Comparison of ENCODE assay signal across 1 cellular context in genomic region chr6:30787954-30788353, GRCh38.
TF ChIP-seq lines count a peak whose summit lies in the region.

No MANE protein-coding gene starts in this region.

TF ChIP-seq in HepG2, 621 proteins besides CTCF, POLR2A, EP300 and RAD21 (continued from another document):
- TF ChIP-seq, protein P1, sequence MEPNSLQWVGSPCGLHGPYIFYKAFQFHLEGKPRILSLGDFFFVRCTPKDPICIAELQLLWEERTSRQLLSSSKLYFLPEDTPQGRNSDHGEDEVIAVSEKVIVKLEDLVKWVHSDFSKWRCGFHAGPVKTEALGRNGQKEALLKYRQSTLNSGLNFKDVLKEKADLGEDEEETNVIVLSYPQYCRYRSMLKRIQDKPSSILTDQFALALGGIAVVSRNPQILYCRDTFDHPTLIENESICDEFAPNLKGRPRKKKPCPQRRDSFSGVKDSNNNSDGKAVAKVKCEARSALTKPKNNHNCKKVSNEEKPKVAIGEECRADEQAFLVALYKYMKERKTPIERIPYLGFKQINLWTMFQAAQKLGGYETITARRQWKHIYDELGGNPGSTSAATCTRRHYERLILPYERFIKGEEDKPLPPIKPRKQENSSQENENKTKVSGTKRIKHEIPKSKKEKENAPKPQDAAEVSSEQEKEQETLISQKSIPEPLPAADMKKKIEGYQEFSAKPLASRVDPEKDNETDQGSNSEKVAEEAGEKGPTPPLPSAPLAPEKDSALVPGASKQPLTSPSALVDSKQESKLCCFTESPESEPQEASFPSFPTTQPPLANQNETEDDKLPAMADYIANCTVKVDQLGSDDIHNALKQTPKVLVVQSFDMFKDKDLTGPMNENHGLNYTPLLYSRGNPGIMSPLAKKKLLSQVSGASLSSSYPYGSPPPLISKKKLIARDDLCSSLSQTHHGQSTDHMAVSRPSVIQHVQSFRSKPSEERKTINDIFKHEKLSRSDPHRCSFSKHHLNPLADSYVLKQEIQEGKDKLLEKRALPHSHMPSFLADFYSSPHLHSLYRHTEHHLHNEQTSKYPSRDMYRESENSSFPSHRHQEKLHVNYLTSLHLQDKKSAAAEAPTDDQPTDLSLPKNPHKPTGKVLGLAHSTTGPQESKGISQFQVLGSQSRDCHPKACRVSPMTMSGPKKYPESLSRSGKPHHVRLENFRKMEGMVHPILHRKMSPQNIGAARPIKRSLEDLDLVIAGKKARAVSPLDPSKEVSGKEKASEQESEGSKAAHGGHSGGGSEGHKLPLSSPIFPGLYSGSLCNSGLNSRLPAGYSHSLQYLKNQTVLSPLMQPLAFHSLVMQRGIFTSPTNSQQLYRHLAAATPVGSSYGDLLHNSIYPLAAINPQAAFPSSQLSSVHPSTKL (CRISPR knock-in tag; IDR thresholded peaks at IDR 0.05): peak; percentile 49
- TF ChIP-seq TEAD3 (CRISPR knock-in tag; optimal IDR thresholded peaks at IDR 0.05; ENCODE audit: borderline replicate concordance) (peak; percentile 62), ZNF670 (CRISPR knock-in tag; IDR thresholded peaks at IDR 0.05; ENCODE audit: borderline replicate concordance) (no peak), DMAP1 (CRISPR knock-in tag; IDR thresholded peaks at IDR 0.05) (no peak), KDM1A (CRISPR knock-in tag; IDR thresholded peaks at IDR 0.05) (peak; percentile 90), FOXA3 (CRISPR knock-in tag; IDR thresholded peaks at IDR 0.05) (peak; percentile 37; the same call in 1 of the 2 replicates), SALL1 (CRISPR knock-in tag; IDR thresholded peaks at IDR 0.05) (peak; percentile 68; the same call in 1 of the 2 replicates), ZNF225 (CRISPR knock-in tag; IDR thresholded peaks at IDR 0.05) (no peak), ZNF263 (CRISPR knock-in tag; IDR thresholded peaks at IDR 0.05) (0 out of 2 replicates have a peak, but pooled peaks have one; percentile 38), ZNF264 (CRISPR knock-in tag; IDR thresholded peaks at IDR 0.05) (0 out of 2 replicates have a peak, but pooled peaks have one; percentile 34), ESRRA (CRISPR knock-in tag; IDR thresholded peaks at IDR 0.05; ENCODE audit: low read depth) (peak; percentile 59; the same call in 1 of the 2 replicates), NFKBIZ (CRISPR knock-in tag; IDR thresholded peaks at IDR 0.05) (no peak), KDM6A (CRISPR knock-in tag; IDR thresholded peaks at IDR 0.05; ENCODE audit: low read depth) (peak; percentile 32; the same call in 1 of the 2 replicates), XBP1 (CRISPR knock-in tag; IDR thresholded peaks at IDR 0.05) (no peak), LCORL (IDR thresholded peaks at IDR 0.05) (no peak), LCORL (CRISPR knock-in tag; IDR thresholded peaks at IDR 0.05) (peak; percentile 53; the same call in 1 of the 2 replicates), TCF7 (IDR thresholded peaks at IDR 0.05; ENCODE audit: low read depth) (peak; percentile 61; the same call in 1 of the 2 replicates), KLF6 (CRISPR knock-in tag; IDR thresholded peaks at IDR 0.05) (no peak), CBX5 (CRISPR knock-in tag; IDR thresholded peaks at IDR 0.05; ENCODE audit: borderline replicate concordance) (no peak), SOX6 (IDR thresholded peaks at IDR 0.05) (no peak), SOX6 (CRISPR knock-in tag; IDR thresholded peaks at IDR 0.05) (peak; percentile 46; the same call in 1 of the 2 replicates), ETV5 (CRISPR knock-in tag; IDR thresholded peaks at IDR 0.05; ENCODE audit: borderline replicate concordance) (peak; percentile 50; the same call in 1 of the 2 replicates), UBTF (CRISPR knock-in tag; IDR thresholded peaks at IDR 0.05) (no peak), PHF21A (CRISPR knock-in tag; IDR thresholded peaks at IDR 0.05) (peak; percentile 71; the same call in 1 of the 2 replicates), SAP130 (CRISPR knock-in tag; IDR thresholded peaks at IDR 0.05; ENCODE audit: low read depth) (peak; percentile 58), RBAK (CRISPR knock-in tag; IDR thresholded peaks at IDR 0.05) (no peak)
- TF ChIP-seq, protein P2, sequence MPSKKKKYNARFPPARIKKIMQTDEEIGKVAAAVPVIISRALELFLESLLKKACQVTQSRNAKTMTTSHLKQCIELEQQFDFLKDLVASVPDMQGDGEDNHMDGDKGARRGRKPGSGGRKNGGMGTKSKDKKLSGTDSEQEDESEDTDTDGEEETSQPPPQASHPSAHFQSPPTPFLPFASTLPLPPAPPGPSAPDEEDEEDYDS (CRISPR knock-in tag; IDR thresholded peaks at IDR 0.05): peak; percentile 53; the same call in 1 of the 2 replicates
